ENCODE assay signal across 8 cellular contexts in genomic region chr6:166556336-166556735, GRCh38. TPM values are rescaled to one million over a fixed set of nuclear protein-coding genes. Genes with fewer than 3 reads are reported as not detected.
DNase-seq lines count a peak whose midpoint lies in the region; ATAC-seq and TF ChIP-seq lines count a peak whose summit lies in the region.

No MANE protein-coding gene starts in this region.

- H3K27me3 ChIP-seq in ACC112 (ENCODE audit: insufficient read depth, low read length) (no peaks in the 10 kb centered on the region), foreskin keratinocyte (no peaks in the 10 kb centered on the region), gastrocnemius medialis (no peaks in the 10 kb centered on the region)
- H3K27me3 ChIP-seq in effector memory CD4-positive, alpha-beta T cell (replicated peaks; ENCODE audit: control insufficient read depth, insufficient read depth, low read length, poor library complexity, severe bottlenecking), result no peaks in the 10 kb centered on the region

- H3K4me1 Mint-ChIP-seq in activated T-cell treated with anti-CD3 and anti-CD28 coated beads, Interleukin-2, amount 50 U/mL, for 72 hours (ENCODE audit: low read depth), result peaks cover 11% of the 10 kb centered on the region
- peaks cover 5% of the 10 kb centered on the region for H3K4me1 Mint-ChIP-seq in activated CD8-positive, alpha-beta memory T cell treated with anti-CD3 and anti-CD28 coated beads, Interleukin-2, amount 10 ng/mL, durations not matched to agents 7 days and 5 days

- H3K36me3 Mint-ChIP-seq in activated T-cell treated with anti-CD3 and anti-CD28 coated beads, Interleukin-2, amount 50 U/mL, for 72 hours (ENCODE audit: insufficient read depth in 2 of 2), result peaks cover 3 to 5% of the 10 kb centered on the region in 2 donors
- H3K36me3 Mint-ChIP-seq in activated CD8-positive, alpha-beta memory T cell treated with anti-CD3 and anti-CD28 coated beads, Interleukin-2, amount 10 ng/mL, durations not matched to agents 7 days and 5 days, result no peaks in the 10 kb centered on the region

- TF ChIP-seq CTCF in VCaP (conservative IDR thresholded peaks at IDR 0.05) (no peak), foreskin keratinocyte (conservative IDR thresholded peaks at IDR 0.05) (no peak), gastrocnemius medialis (IDR thresholded peaks at IDR 0.05 in 4 of 5, conservative IDR thresholded peaks at IDR 0.05 in 1 of 5) (no peak)

- intact Hi-C loops in gastrocnemius medialis (cut with DNase I; ENCODE audit: low total_unique reads), result loop anchor here (2.0 to 5.0 kb wide), 2 partner anchors 78 to 174 kb away; partner anchors contain the start of gene MPC1

- H3K9me3 ChIP-seq in gastrocnemius medialis, result no peaks in the 10 kb centered on the region
- H3K9me3 ChIP-seq in effector memory CD4-positive, alpha-beta T cell (ENCODE audit: control insufficient read depth, low read length), result no peaks in the 10 kb centered on the region

- no peak overlapping the region for H3K27ac Mint-ChIP-seq in activated T-cell treated with anti-CD3 and anti-CD28 coated beads, Interleukin-2, amount 50 U/mL, for 72 hours
- H3K27ac Mint-ChIP-seq in activated CD8-positive, alpha-beta memory T cell treated with anti-CD3 and anti-CD28 coated beads, Interleukin-2, amount 10 ng/mL, durations not matched to agents 7 days and 5 days, result no peak overlapping the region

- CTCF ChIA-PET in activated CD8-positive, alpha-beta memory T cell treated with anti-CD3 and anti-CD28 coated beads, Interleukin-2, amount 10 ng/mL, durations not matched to agents 7 days and 5 days (lab: Charles Lee), result interaction anchor here (1.2 kb wide), 1 partner anchor 12 kb away, joined by 3 read pairs; no protein-coding TSS in a partner anchor

- H3K9me3 Mint-ChIP-seq in activated T-cell treated with anti-CD3 and anti-CD28 coated beads, Interleukin-2, amount 50 U/mL, for 72 hours, result peaks cover 2 to 11% of the 10 kb centered on the region in 2 donors
- H3K9me3 Mint-ChIP-seq in activated CD8-positive, alpha-beta memory T cell treated with anti-CD3 and anti-CD28 coated beads, Interleukin-2, amount 10 ng/mL, durations not matched to agents 7 days and 5 days (ENCODE audit: low read depth), result no peaks in the 10 kb centered on the region

- peaks cover 76% of the 10 kb centered on the region for H3K4me1 ChIP-seq in ACC112 (ENCODE audit: control insufficient read depth, insufficient read depth, low read length, unreplicated experiment)
- peaks cover 24% of the 10 kb centered on the region for H3K4me1 ChIP-seq in foreskin keratinocyte
- peaks cover 33 to 64% of the 10 kb centered on the region in 2 donors for H3K4me1 ChIP-seq in gastrocnemius medialis
- no peaks in the 10 kb centered on the region for H3K4me1 ChIP-seq in effector memory CD4-positive, alpha-beta T cell (ENCODE audit: control insufficient read depth, insufficient read depth, low read length, poor library complexity, severe bottlenecking)

- ATAC-seq in foreskin keratinocyte, result no peak
- ATAC-seq in gastrocnemius medialis, result no peak
- no peak for ATAC-seq in activated T-cell treated with anti-CD3 and anti-CD28 coated beads, Interleukin-2, amount 50 U/mL, for 72 hours (replicated peaks in 1 of 2)
- ATAC-seq in activated CD8-positive, alpha-beta memory T cell treated with anti-CD3 and anti-CD28 coated beads, Interleukin-2, amount 10 ng/mL, durations not matched to agents 7 days and 5 days, result no peak

- peaks cover 12% of the 10 kb centered on the region for H3K27me3 Mint-ChIP-seq in activated T-cell treated with anti-CD3 and anti-CD28 coated beads, Interleukin-2, amount 50 U/mL, for 72 hours (ENCODE audit: low read depth)
- peaks cover 2% of the 10 kb centered on the region for H3K27me3 Mint-ChIP-seq in activated CD8-positive, alpha-beta memory T cell treated with anti-CD3 and anti-CD28 coated beads, Interleukin-2, amount 10 ng/mL, durations not matched to agents 7 days and 5 days

- H3K4me3 ChIP-seq in ACC112 (ENCODE audit: low read depth, low read length) (peak overlapping the region; percentile 8; the same call in 1 of the 2 replicates), gastrocnemius medialis (no peak overlapping the region)
- no peak overlapping the region for H3K4me3 ChIP-seq in effector memory CD4-positive, alpha-beta T cell (ENCODE audit: insufficient read depth, low read depth, low read length, poor library complexity, severe bottlenecking)

- peaks cover 60% of the 10 kb centered on the region for H3K79me2 ChIP-seq in ACC112 (ENCODE audit: control insufficient read depth, insufficient read depth, low read length, unreplicated experiment)

- in situ Hi-C loops in gastrocnemius medialis (cut with MboI; ENCODE audit: low sequenced_read_pairs in 4 of 4), result loop anchor here in 1 of 4 donors (10.0 kb wide), 1 partner anchor 78 kb away; no protein-coding TSS in a partner anchor

- H3K27ac ChIP-seq in ACC112 (ENCODE audit: low read depth, low read length) (peak overlapping the region; percentile 92), VCaP (peak overlapping the region; percentile 91), foreskin keratinocyte (peak overlapping the region; percentile 60), gastrocnemius medialis (peak overlapping the region; percentile 86 to 91 (median 86))
- no peak overlapping the region for H3K27ac ChIP-seq in effector memory CD4-positive, alpha-beta T cell (ENCODE audit: insufficient read depth, low read length, poor library complexity, severe bottlenecking)

- TF ChIP-seq POLR2A in gastrocnemius medialis (IDR thresholded peaks at IDR 0.05), result no peak

- no peak overlapping the region for H3K4me3 Mint-ChIP-seq in activated T-cell treated with anti-CD3 and anti-CD28 coated beads, Interleukin-2, amount 50 U/mL, for 72 hours
- H3K4me3 Mint-ChIP-seq in activated CD8-positive, alpha-beta memory T cell treated with anti-CD3 and anti-CD28 coated beads, Interleukin-2, amount 10 ng/mL, durations not matched to agents 7 days and 5 days, result no peak overlapping the region

- H2AFZ ChIP-seq in ACC112 (ENCODE audit: low read length, unreplicated experiment), result no peak overlapping the region

- no peak for DNase-seq in foreskin keratinocyte
- DNase-seq in gastrocnemius medialis, result no peak
- DNase-seq in effector memory CD4-positive, alpha-beta T cell, result no peak
- no peak for DNase-seq in NCI-H510A treated with DMSO at 0.1 percent for 48 hours (lab: John Stamatoyannopoulos, UW)
- no peak for DNase-seq in activated T-cell treated with anti-CD3 and anti-CD28 coated beads, Interleukin-2, amount 50 U/mL, for 72 hours
- no peak for DNase-seq in activated CD8-positive, alpha-beta memory T cell treated with anti-CD3 and anti-CD28 coated beads, Interleukin-2, amount 10 ng/mL, durations not matched to agents 7 days and 5 days

- H3K36me3 ChIP-seq in ACC112 (ENCODE audit: insufficient read depth, low read length) (no peaks in the 10 kb centered on the region; the same call in 1 of the 2 replicates), gastrocnemius medialis (no peaks in the 10 kb centered on the region)
- no peaks in the 10 kb centered on the region for H3K36me3 ChIP-seq in effector memory CD4-positive, alpha-beta T cell (ENCODE audit: control insufficient read depth, insufficient read depth, low read length)

RNA-seq across cellular contexts. Expression of gene RAMACL, which starts 30.1 kb away (rescaled TPM):
- total RNA-seq in foreskin keratinocyte (0.17 and 0.18 TPM in 2 replicates), gastrocnemius medialis (1 to 10 TPM in 1 of 4 donors, under 1 TPM in 3; 0.18 to 5.6 (median 0.58) TPM)
- 0.12 and 0.19 TPM in 2 replicates for polyA plus RNA-seq in foreskin keratinocyte
- 1 to 10 TPM in 1 of 2 donors, under 1 TPM in 1; 0.95 to 1.4 TPM for total RNA-seq in activated T-cell treated with anti-CD3 and anti-CD28 coated beads, Interleukin-2, amount 50 U/mL, for 72 hours
- total RNA-seq in activated CD8-positive, alpha-beta memory T cell treated with anti-CD3 and anti-CD28 coated beads, Interleukin-2, amount 10 ng/mL, durations not matched to agents 7 days and 5 days, result under 1 TPM; 0.14 to 0.29 TPM
